Comparison of ENCODE assay signal across 18 cellular contexts in the genomic region with DNA sequence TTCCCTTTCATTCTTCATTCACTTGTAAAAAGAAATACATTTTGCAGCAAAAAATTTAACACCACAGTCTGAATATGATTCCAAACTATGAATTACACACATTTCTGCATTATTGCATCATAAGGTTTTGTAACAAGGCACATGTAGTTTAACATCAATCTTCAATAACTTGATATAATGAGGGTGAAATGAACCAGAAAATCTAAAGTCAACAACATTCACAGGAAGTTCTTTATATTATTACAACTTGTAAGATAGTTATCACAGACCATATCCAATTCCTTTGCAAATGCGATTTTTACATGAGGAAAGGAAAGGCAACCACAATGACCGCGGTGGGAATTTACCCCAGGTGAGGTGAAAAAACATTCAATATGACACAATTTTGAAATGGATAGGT.
DNase-seq lines count a peak whose midpoint lies in the region; ATAC-seq and TF ChIP-seq lines count a peak whose summit lies in the region.
"Had no signal": no experiment of that assay in that cellular context is flagged by ENCODE, and none has a peak within 500 bp of the region (broad histone marks: within the 10 kb centered on the region; RNA-seq: fewer than 3 reads in every experiment).

No MANE protein-coding gene starts in this region.

- H3K27me3 Mint-ChIP-seq in CD8-positive, alpha-beta memory T cell: peaks cover 0 to 4% of the 10 kb centered on the region in 2 donors
- H3K27me3 Mint-ChIP-seq: IgD-negative memory B cell had no signal

- POLR2A ChIA-PET in CD8-positive, alpha-beta memory T cell (lab: Charles Lee): no interaction called here

- CTCF ChIA-PET in CD8-positive, alpha-beta memory T cell (lab: Charles Lee): no interaction called here

- no peaks in the 10 kb centered on the region for H3K4me1 ChIP-seq in CD8-positive, alpha-beta memory T cell (ENCODE audit: insufficient read depth, low read length)
- H3K4me1 ChIP-seq: gastroesophageal sphincter, tibial artery had no signal

- H3K36me3 Mint-ChIP-seq in CD8-positive, alpha-beta memory T cell: no peaks in the 10 kb centered on the region

- peak overlapping the region; percentile 85 for H3K27ac ChIP-seq in SK-N-MC
- H3K27ac ChIP-seq in CD8-positive, alpha-beta memory T cell (ENCODE audit: low read depth, low read length): no peak overlapping the region
- H3K27ac ChIP-seq: gastroesophageal sphincter, tibial artery, WERI-Rb-1 had no signal

- H3K9me3 Mint-ChIP-seq in CD8-positive, alpha-beta memory T cell: no peaks in the 10 kb centered on the region
- H3K9me3 Mint-ChIP-seq: IgD-negative memory B cell had no signal

- H3K4me1 Mint-ChIP-seq in CD8-positive, alpha-beta memory T cell: peaks cover 0 to 4% (median 3%) of the 10 kb centered on the region in 3 donors

- H3K9me3 ChIP-seq in SK-N-MC (ENCODE audit: low read depth, low read length): no peaks in the 10 kb centered on the region
- no peaks in the 10 kb centered on the region for H3K9me3 ChIP-seq in CD8-positive, alpha-beta memory T cell (ENCODE audit: low read length)
- H3K9me3 ChIP-seq: gastroesophageal sphincter, tibial artery had no signal

- no peak overlapping the region for H3K27ac Mint-ChIP-seq in CD8-positive, alpha-beta memory T cell
- H3K27ac Mint-ChIP-seq: B cell, IgD-negative memory B cell had no signal

- peak overlapping the region; percentile 11 for H3K9ac ChIP-seq in SK-N-MC (ENCODE audit: insufficient read length)

- ATAC-seq in GM21381 (IDR thresholded peaks at IDR 0.05; ENCODE audit: unreplicated experiment): no peak
- ATAC-seq in HG02588 (IDR thresholded peaks at IDR 0.05; ENCODE audit: unreplicated experiment): no peak
- ATAC-seq in GM18502 (IDR thresholded peaks at IDR 0.05; ENCODE audit: poor library complexity, unreplicated experiment): no peak
- ATAC-seq: gastroesophageal sphincter had no signal

- no peaks in the 10 kb centered on the region for H3K27me3 ChIP-seq in CD8-positive, alpha-beta memory T cell (ENCODE audit: insufficient read depth, low read length, poor library complexity, severe bottlenecking)
- H3K27me3 ChIP-seq: gastroesophageal sphincter, tibial artery had no signal

- H3K4me3 Mint-ChIP-seq in CD8-positive, alpha-beta memory T cell: no peak overlapping the region
- H3K4me3 Mint-ChIP-seq: B cell, IgD-negative memory B cell had no signal

- no peaks in the 10 kb centered on the region for H3K36me3 ChIP-seq in SK-N-MC (ENCODE audit: insufficient read depth, low read length)
- no peaks in the 10 kb centered on the region for H3K36me3 ChIP-seq in CD8-positive, alpha-beta memory T cell (ENCODE audit: insufficient read depth, low read length)
- H3K36me3 ChIP-seq: gastroesophageal sphincter, tibial artery, WERI-Rb-1 had no signal

- peak overlapping the region; percentile 21; the same call in 1 of the 2 replicates for H3K4me3 ChIP-seq in SK-N-MC
- H3K4me3 ChIP-seq in fibroblast of pulmonary artery (replicated peaks; ENCODE audit: low read depth, low read length): no peak overlapping the region
- no peak overlapping the region for H3K4me3 ChIP-seq in CD8-positive, alpha-beta memory T cell (ENCODE audit: low read length)
- H3K4me3 ChIP-seq: gastroesophageal sphincter, tibial artery had no signal

- no peak for TF ChIP-seq CTCF in fibroblast of pulmonary artery (IDR thresholded peaks at IDR 0.05; ENCODE audit: low read length, missing control alignments)

- peak; percentile 62 for DNase-seq in DMS53 treated with DMSO at 0.1 percent for 48 hours (lab: John Stamatoyannopoulos, UW; ENCODE audit: unreplicated experiment)
- peak; percentile 81 for DNase-seq in NCI-H146 treated with DMSO at 0.1 percent for 48 hours (lab: John Stamatoyannopoulos, UW; ENCODE audit: unreplicated experiment)
- DNase-seq in SK-N-MC (ENCODE audit: low read depth, low spot score): peak; percentile 84
- peak; percentile 31 for DNase-seq in fibroblast of pulmonary artery (ENCODE audit: low read depth)
- DNase-seq in CD8-positive, alpha-beta memory T cell: no peak
- DNase-seq: amniotic stem cell, NCI-H1092 treated with DMSO at 0.1 percent for 48 hours, NCI-H526, small intestine, SW 1271, tibial artery, WERI-Rb-1 had no signal

Comparison
In these comparisons a context has a peak if more than half of its experiments do, and no peak if none do; other contexts are left out.
1. DNase-seq: peak in DMS53 treated with DMSO at 0.1 percent for 48 hours (single experiment), NCI-H146 treated with DMSO at 0.1 percent for 48 hours (single experiment), SK-N-MC (single experiment) and fibroblast of pulmonary artery (single experiment); none in CD8-positive, alpha-beta memory T cell (0 of 5).